19 cellular contexts compared by ENCODE assay signal in genomic region chr4:100721077-100721476, GRCh38.
DNase-seq lines count a peak whose midpoint lies in the region; ATAC-seq and TF ChIP-seq lines count a peak whose summit lies in the region.
"Had no signal": no experiment of that assay in that cellular context is flagged by ENCODE, and none has a peak within 500 bp of the region (broad histone marks: within the 10 kb centered on the region; RNA-seq: fewer than 3 reads in every experiment).

No MANE protein-coding gene starts in this region.

- H2AK5ac ChIP-seq in mesenchymal stem cell (ENCODE audit: low read length, severe bottlenecking), result no peak overlapping the region

- H3K27me3 ChIP-seq in GM06990 (replicated peaks; ENCODE audit: control insufficient read depth, insufficient read depth, low read length), result no peaks in the 10 kb centered on the region
- no peaks in the 10 kb centered on the region for H3K27me3 ChIP-seq in mesenchymal stem cell (ENCODE audit: control insufficient read depth in 1 of 2, insufficient read depth in 1 of 2, low read length in 2 of 2)

- H3K4me3 ChIP-seq in GM06990 (replicated peaks; ENCODE audit: low read depth, low read length) (no peak overlapping the region), mesenchymal stem cell (ENCODE audit: insufficient read depth in 1 of 2, low read depth in 1 of 2, low read length in 2 of 2) (no peak overlapping the region)
- H3K4me3 ChIP-seq: GM23248 had no signal

- CTCF ChIA-PET in HEK293T (lab: Yijun Ruan, JAX), result interaction anchor here (0.6 kb wide), 1 partner anchor 319 kb away, joined by 3 read pairs; no protein-coding TSS in a partner anchor

- H3K27ac ChIP-seq in mesenchymal stem cell (ENCODE audit: low read length, poor library complexity, severe bottlenecking), result no peak overlapping the region
- H3K27ac ChIP-seq: GM23248 had no signal

- no peaks in the 10 kb centered on the region for H3K9me3 ChIP-seq in mesenchymal stem cell (ENCODE audit: control insufficient read depth, low read length)

- no peak overlapping the region for H3K4ac ChIP-seq in mesenchymal stem cell (ENCODE audit: low read depth in 1 of 2, low read length in 2 of 2)

- H3K36me3 ChIP-seq in GM06990 (ENCODE audit: control insufficient read depth, insufficient read depth, low read length), result no peaks in the 10 kb centered on the region
- no peaks in the 10 kb centered on the region for H3K36me3 ChIP-seq in mesenchymal stem cell (ENCODE audit: control insufficient read depth in 1 of 2, insufficient read depth in 2 of 2, low read depth in 1 of 2, low read length in 2 of 2)

- H3K4me2 ChIP-seq in mesenchymal stem cell (ENCODE audit: low read length, poor library complexity, severe bottlenecking), result no peak overlapping the region

- H2BK5ac ChIP-seq in mesenchymal stem cell (ENCODE audit: low read depth, low read length, poor library complexity, severe bottlenecking), result no peak overlapping the region

- H2BK15ac ChIP-seq in mesenchymal stem cell (ENCODE audit: low read depth, poor library complexity, severe bottlenecking), result no peak overlapping the region

- peak overlapping the region in 1 of 2 experiments; percentile 77 for H2BK12ac ChIP-seq in mesenchymal stem cell (ENCODE audit: low read length in 2 of 2)

- H2AFZ ChIP-seq in mesenchymal stem cell (ENCODE audit: low read depth, low read length), result no peak overlapping the region
- H2AFZ ChIP-seq: GM23248 had no signal

- no peaks in the 10 kb centered on the region for H3K4me1 ChIP-seq in mesenchymal stem cell (ENCODE audit: control insufficient read depth, insufficient read depth, low read depth, low read length)

- no peak overlapping the region for H3K14ac ChIP-seq in mesenchymal stem cell (ENCODE audit: low read length in 2 of 2)

- in situ Hi-C loops in GM13977 (cut with MboI; ENCODE audit: low pct_unique_long_range_greater_than_20kb, low sequenced_read_pairs, unreplicated experiment), result no loop called here

- H3K79me1 ChIP-seq in mesenchymal stem cell (replicated peaks; ENCODE audit: low read length, poor library complexity, severe bottlenecking), result no peaks in the 10 kb centered on the region

- H2BK120ac ChIP-seq in mesenchymal stem cell (ENCODE audit: low read depth, low read length), result no peak overlapping the region

- POLR2A ChIA-PET in HEK293T (lab: Yijun Ruan, JAX), result no interaction called here

- no peak overlapping the region for H3K9ac ChIP-seq in mesenchymal stem cell (ENCODE audit: low read length)
- H3K9ac ChIP-seq: GM23248 had no signal

- ATAC-seq in HG03280 (IDR thresholded peaks at IDR 0.05; ENCODE audit: unreplicated experiment), result peak; percentile 40
- ATAC-seq: HCT116 had no signal

- DNase-seq in GM06990 (ENCODE audit: extremely low read depth, insufficient read length), result peak; percentile 6
- DNase-seq in NCI-H526 (lab: John Stamatoyannopoulos, UW), result peak; percentile 30 to 36
- DNase-seq in cerebellar nuclear complex (lab: John Stamatoyannopoulos, UW), result peak; percentile 38 to 54
- no peak for DNase-seq in HEK293T (ENCODE audit: extremely low spot score)
- no peak for DNase-seq in HPDE6-E6E7 (ENCODE audit: extremely low spot score)
- no peak for DNase-seq in mesenchymal stem cell
- DNase-seq in GM13977 (ENCODE audit: low spot score), result no peak
- DNase-seq: ACHN; Calu3; CD4-positive, alpha-beta T cell; DMS79; GDM1; GM23248; KBM-7; NCI-H187 treated with DMSO at 0.1 percent for 48 hours; SIG-M5; T-helper 9 cell had no signal

- no peak overlapping the region for H3K18ac ChIP-seq in mesenchymal stem cell (ENCODE audit: low read depth in 1 of 2, low read length in 2 of 2)

- no peak overlapping the region for H4K8ac ChIP-seq in mesenchymal stem cell (ENCODE audit: low read length)

- WGBS in mesenchymal stem cell, result no CpG with 5 or more reads among the region's 2 CpGs

- no peak overlapping the region for H4K91ac ChIP-seq in mesenchymal stem cell (ENCODE audit: low read length)

- H3K23ac ChIP-seq in mesenchymal stem cell (ENCODE audit: low read length in 2 of 2), result no peak overlapping the region

- TF ChIP-seq CTCF in GM06990 (IDR thresholded peaks at IDR 0.05; ENCODE audit: insufficient read depth, low read length, poor library complexity, severe bottlenecking) (no peak), GM13977 (IDR thresholded peaks at IDR 0.05; ENCODE audit: extremely low read depth, insufficient read depth, missing control alignments) (no peak)

TF ChIP-seq in HEK293T, 16 proteins besides CTCF, POLR2A, EP300 and RAD21:
- TF ChIP-seq BHLHE40 (IDR thresholded peaks at IDR 0.05; ENCODE audit: borderline replicate concordance), result no peak
- TF ChIP-seq SUZ12 (IDR thresholded peaks at IDR 0.05), result no peak
- TF ChIP-seq, protein P1, sequence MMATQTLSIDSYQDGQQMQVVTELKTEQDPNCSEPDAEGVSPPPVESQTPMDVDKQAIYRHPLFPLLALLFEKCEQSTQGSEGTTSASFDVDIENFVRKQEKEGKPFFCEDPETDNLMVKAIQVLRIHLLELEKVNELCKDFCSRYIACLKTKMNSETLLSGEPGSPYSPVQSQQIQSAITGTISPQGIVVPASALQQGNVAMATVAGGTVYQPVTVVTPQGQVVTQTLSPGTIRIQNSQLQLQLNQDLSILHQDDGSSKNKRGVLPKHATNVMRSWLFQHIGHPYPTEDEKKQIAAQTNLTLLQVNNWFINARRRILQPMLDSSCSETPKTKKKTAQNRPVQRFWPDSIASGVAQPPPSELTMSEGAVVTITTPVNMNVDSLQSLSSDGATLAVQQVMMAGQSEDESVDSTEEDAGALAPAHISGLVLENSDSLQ (IDR thresholded peaks at IDR 0.05), result no peak
- no peak for TF ChIP-seq NFRKB (IDR thresholded peaks at IDR 0.05)
- no peak for TF ChIP-seq FOXA1 (IDR thresholded peaks at IDR 0.05)
- TF ChIP-seq HDGF (IDR thresholded peaks at IDR 0.05; ENCODE audit: borderline replicate concordance), result no peak
- no peak for TF ChIP-seq ELF4 (IDR thresholded peaks at IDR 0.05)
- TF ChIP-seq TARDBP (IDR thresholded peaks at IDR 0.05), result no peak
- TF ChIP-seq ARNT (IDR thresholded peaks at IDR 0.05), result no peak
- no peak for TF ChIP-seq L3MBTL2 (conservative IDR thresholded peaks at IDR 0.05)
- TF ChIP-seq SP1 (IDR thresholded peaks at IDR 0.05), result no peak
- TF ChIP-seq ZNF384 (IDR thresholded peaks at IDR 0.05), result no peak
- TF ChIP-seq FOXK2 (IDR thresholded peaks at IDR 0.05), result no peak
- TF ChIP-seq FOXM1 (IDR thresholded peaks at IDR 0.05; ENCODE audit: borderline replicate concordance), result no peak
- no peak for TF ChIP-seq LEF1 (IDR thresholded peaks at IDR 0.05; ENCODE audit: borderline replicate concordance)

Comparison
In these comparisons a context has a peak if more than half of its experiments do, and no peak if none do; other contexts are left out.
1. DNase-seq: peak in GM06990 (single experiment), NCI-H526 (2 of 2) and cerebellar nuclear complex (2 of 2); none in HEK293T (single experiment), HPDE6-E6E7 (single experiment), mesenchymal stem cell (single experiment) and GM13977 (single experiment).